In the genomic region with DNA sequence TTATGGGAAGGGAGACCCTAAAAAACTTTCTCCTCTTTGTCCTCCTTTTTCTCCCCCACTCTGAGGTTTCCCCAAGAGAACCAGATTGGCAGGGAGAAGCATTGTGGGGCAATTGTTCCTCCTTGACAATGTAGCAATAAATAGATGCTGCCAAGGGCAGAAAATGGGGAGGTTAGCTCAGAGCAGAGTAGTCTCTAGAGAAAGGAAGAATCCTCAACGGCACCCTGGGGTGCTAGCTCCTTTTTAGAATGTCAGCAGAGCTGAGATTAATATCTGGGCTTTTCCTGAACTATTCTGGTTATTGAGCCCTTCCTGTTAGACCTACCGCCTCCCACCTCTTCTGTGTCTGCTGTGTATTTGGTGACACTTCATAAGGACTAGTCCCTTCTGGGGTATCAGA, we compare ENCODE assay signal across 1 cellular context.
TF ChIP-seq lines count a peak whose summit lies in the region.

No MANE protein-coding gene starts in this region.

TF ChIP-seq in HEK293, 187 proteins besides CTCF, POLR2A, EP300 and RAD21:
- TF ChIP-seq, protein P1, sequence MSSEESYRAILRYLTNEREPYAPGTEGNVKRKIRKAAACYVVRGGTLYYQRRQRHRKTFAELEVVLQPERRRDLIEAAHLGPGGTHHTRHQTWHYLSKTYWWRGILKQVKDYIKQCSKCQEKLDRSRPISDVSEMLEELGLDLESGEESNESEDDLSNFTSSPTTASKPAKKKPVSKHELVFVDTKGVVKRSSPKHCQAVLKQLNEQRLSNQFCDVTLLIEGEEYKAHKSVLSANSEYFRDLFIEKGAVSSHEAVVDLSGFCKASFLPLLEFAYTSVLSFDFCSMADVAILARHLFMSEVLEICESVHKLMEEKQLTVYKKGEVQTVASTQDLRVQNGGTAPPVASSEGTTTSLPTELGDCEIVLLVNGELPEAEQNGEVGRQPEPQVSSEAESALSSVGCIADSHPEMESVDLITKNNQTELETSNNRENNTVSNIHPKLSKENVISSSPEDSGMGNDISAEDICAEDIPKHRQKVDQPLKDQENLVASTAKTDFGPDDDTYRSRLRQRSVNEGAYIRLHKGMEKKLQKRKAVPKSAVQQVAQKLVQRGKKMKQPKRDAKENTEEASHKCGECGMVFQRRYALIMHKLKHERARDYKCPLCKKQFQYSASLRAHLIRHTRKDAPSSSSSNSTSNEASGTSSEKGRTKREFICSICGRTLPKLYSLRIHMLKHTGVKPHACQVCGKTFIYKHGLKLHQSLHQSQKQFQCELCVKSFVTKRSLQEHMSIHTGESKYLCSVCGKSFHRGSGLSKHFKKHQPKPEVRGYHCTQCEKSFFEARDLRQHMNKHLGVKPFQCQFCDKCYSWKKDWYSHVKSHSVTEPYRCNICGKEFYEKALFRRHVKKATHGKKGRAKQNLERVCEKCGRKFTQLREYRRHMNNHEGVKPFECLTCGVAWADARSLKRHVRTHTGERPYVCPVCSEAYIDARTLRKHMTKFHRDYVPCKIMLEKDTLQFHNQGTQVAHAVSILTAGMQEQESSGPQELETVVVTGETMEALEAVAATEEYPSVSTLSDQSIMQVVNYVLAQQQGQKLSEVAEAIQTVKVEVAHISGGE (tag by site-specific recombination; conservative IDR thresholded peaks at IDR 0.05; ENCODE audit: low read depth), result no peak
- TF ChIP-seq, protein P2, sequence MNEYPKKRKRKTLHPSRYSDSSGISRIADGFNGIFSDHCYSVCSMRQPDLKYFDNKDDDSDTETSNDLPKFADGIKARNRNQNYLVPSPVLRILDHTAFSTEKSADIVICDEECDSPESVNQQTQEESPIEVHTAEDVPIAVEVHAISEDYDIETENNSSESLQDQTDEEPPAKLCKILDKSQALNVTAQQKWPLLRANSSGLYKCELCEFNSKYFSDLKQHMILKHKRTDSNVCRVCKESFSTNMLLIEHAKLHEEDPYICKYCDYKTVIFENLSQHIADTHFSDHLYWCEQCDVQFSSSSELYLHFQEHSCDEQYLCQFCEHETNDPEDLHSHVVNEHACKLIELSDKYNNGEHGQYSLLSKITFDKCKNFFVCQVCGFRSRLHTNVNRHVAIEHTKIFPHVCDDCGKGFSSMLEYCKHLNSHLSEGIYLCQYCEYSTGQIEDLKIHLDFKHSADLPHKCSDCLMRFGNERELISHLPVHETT (tag by site-specific recombination; IDR thresholded peaks at IDR 0.05), result no peak
- TF ChIP-seq ZNF341 (tag by site-specific recombination; IDR thresholded peaks at IDR 0.05; ENCODE audit: low read depth) (peak; percentile 55), ZNF350 (tag by site-specific recombination; IDR thresholded peaks at IDR 0.05) (no peak), ZNF654 (tag by site-specific recombination; IDR thresholded peaks at IDR 0.05; ENCODE audit: low read depth) (no peak), ZNF416 (tag by site-specific recombination; IDR thresholded peaks at IDR 0.05) (no peak), ZNF274 (IDR thresholded peaks at IDR 0.05; ENCODE audit: low read length) (no peak), ZNF274 (tag by site-specific recombination; IDR thresholded peaks at IDR 0.05; ENCODE audit: borderline replicate concordance) (no peak)
